Comparison of ENCODE assay signal across 19 cellular contexts in genomic region chr11:92322225-92322624, GRCh38.
DNase-seq lines count a peak whose midpoint lies in the region; ATAC-seq and TF ChIP-seq lines count a peak whose summit lies in the region.
"Had no signal": no experiment of that assay in that cellular context is flagged by ENCODE, and none has a peak within 500 bp of the region (broad histone marks: within the 10 kb centered on the region; RNA-seq: fewer than 3 reads in every experiment).

No MANE protein-coding gene starts in this region.

- H4K20me1 ChIP-seq in GM23338 (replicated peaks; ENCODE audit: insufficient read depth) (no peaks in the 10 kb centered on the region), SK-N-SH (ENCODE audit: insufficient read depth) (no peaks in the 10 kb centered on the region)

- DNase-seq in GM23338 (ENCODE audit: low spot score) (no peak), SK-N-SH (no peak), fibroblast of peridontal ligament (ENCODE audit: extremely low read depth) (peak; percentile 4), stromal cell of bone marrow (ENCODE audit: low read depth) (peak; percentile 53), ACHN (no peak)
- DNase-seq in activated T-cell treated with anti-CD3 and anti-CD28 coated beads, Interleukin-2, amount 50 U/mL, for 1 hour: no peak
- DNase-seq: activated CD4-positive, alpha-beta memory T cell treated with anti-CD3 and anti-CD28 coated beads, Interleukin-2, amount 10 ng/mL, durations not matched to agents 7 days and 5 days; DMS 273 treated with DMSO at 0.1 percent for 48 hours; endodermal cell; naive B cell; NCI-H1694; NCI-H226; stimulated activated CD4-positive, alpha-beta T cell treated with anti-CD3 and anti-CD28 coated beads, Interleukin-4, amount 100 ng/mL, for 24 hours; WERI-Rb-1 had no signal

- CTCF ChIA-PET in SK-N-SH (lab: Yijun Ruan, JAX): no interaction called here

- H2AFZ ChIP-seq in GM23338 (no peak overlapping the region), SK-N-SH (ENCODE audit: low read depth) (0 out of 2 replicates have a peak overlapping the region, but pooled peaks have one; percentile 59)
- H2AFZ ChIP-seq: parathyroid adenoma had no signal

- H3K36me3 Mint-ChIP-seq in GM23338 (ENCODE audit: low read depth): peaks cover 28% of the 10 kb centered on the region
- H3K36me3 Mint-ChIP-seq: naive B cell had no signal

- H3K27ac Mint-ChIP-seq in GM23338: peak overlapping the region; percentile 40; the same call in 1 of the 2 replicates
- H3K27ac Mint-ChIP-seq: activated CD4-positive, alpha-beta memory T cell treated with anti-CD3 and anti-CD28 coated beads, Interleukin-2, amount 10 ng/mL, durations not matched to agents 7 days and 5 days; activated T-helper 1 cell treated with anti-CD3 and anti-CD28 coated beads, Interleukin-12 subunit alpha, Interleukin-12 subunit beta, Interleukin-2, Interleukin-4 antibody, amounts not matched to agents 30 ng/mL and 10 ng/mL and 1 ng/mL, durations not matched to agents 14 hours and 24 hours and 36 hours; endodermal cell; naive B cell had no signal

- H3K36me3 ChIP-seq in GM23338 (ENCODE audit: insufficient read depth): 0 out of 2 replicates have a peak, but pooled peaks cover 3% of the 10 kb centered on the region
- peaks cover 0 to 6% of the 10 kb centered on the region in 2 experiments for H3K36me3 ChIP-seq in SK-N-SH (replicated peaks in 1 of 2; ENCODE audit: control insufficient read depth in 1 of 2, insufficient read depth in 2 of 2, low read length in 1 of 2)
- H3K36me3 ChIP-seq: WERI-Rb-1 had no signal

- no peak overlapping the region for H3K9ac ChIP-seq in SK-N-SH
- H3K9ac ChIP-seq: parathyroid adenoma had no signal

- H3K4me3 ChIP-seq in GM23338 (no peak overlapping the region), SK-N-SH (ENCODE audit: low read depth in 2 of 2, low read length in 1 of 2) (no peak overlapping the region)
- H3K4me3 ChIP-seq: skin epidermis had no signal

- peaks cover 55% of the 10 kb centered on the region for H3K4me1 Mint-ChIP-seq in GM23338
- H3K4me1 Mint-ChIP-seq: activated CD4-positive, alpha-beta memory T cell treated with anti-CD3 and anti-CD28 coated beads, Interleukin-2, amount 10 ng/mL, durations not matched to agents 7 days and 5 days; central memory CD8-positive, alpha-beta T cell; naive B cell had no signal

- H3K27me3 ChIP-seq in GM23338 (ENCODE audit: insufficient read depth) (no peaks in the 10 kb centered on the region), SK-N-SH (ENCODE audit: insufficient read depth) (no peaks in the 10 kb centered on the region)

- no peaks in the 10 kb centered on the region for H3K9me3 ChIP-seq in SK-N-SH

- peaks cover 2% of the 10 kb centered on the region for H3K27me3 Mint-ChIP-seq in GM23338 (ENCODE audit: insufficient read depth, low read depth, poor library complexity)
- H3K27me3 Mint-ChIP-seq: activated CD4-positive, alpha-beta memory T cell treated with anti-CD3 and anti-CD28 coated beads, Interleukin-2, amount 10 ng/mL, durations not matched to agents 7 days and 5 days; central memory CD8-positive, alpha-beta T cell; naive B cell had no signal

- TF ChIP-seq RAD21 in SK-N-SH (IDR thresholded peaks at IDR 0.05; ENCODE audit: low read length): no peak

- POLR2A ChIA-PET in SK-N-SH (lab: Yijun Ruan, JAX): no interaction called here

- H3F3A ChIP-seq in GM23338 (replicated peaks; ENCODE audit: low read depth) (no peaks in the 10 kb centered on the region), SK-N-SH (replicated peaks; ENCODE audit: insufficient read depth) (peaks cover 9% of the 10 kb centered on the region)

- no peaks in the 10 kb centered on the region for H3K9me2 ChIP-seq in GM23338 (ENCODE audit: insufficient read depth)
- H3K9me2 ChIP-seq in SK-N-SH: no peaks in the 10 kb centered on the region

- 45% methylated on average over 3 of the region's 3 CpGs for WGBS in SK-N-SH (ENCODE audit: low lambda C conversion rate)

- H3K4me1 ChIP-seq in GM23338 (ENCODE audit: insufficient read depth) (peaks cover 46% of the 10 kb centered on the region), SK-N-SH (ENCODE audit: control insufficient read depth in 1 of 2, insufficient read depth in 2 of 2, low read depth in 1 of 2, low read length in 1 of 2) (no peaks in the 10 kb centered on the region)
- H3K4me1 ChIP-seq: parathyroid adenoma had no signal

- ATAC-seq in GM23338 (no peak), HG02763 (IDR thresholded peaks at IDR 0.05; ENCODE audit: unreplicated experiment) (no peak)

- no peak for TF ChIP-seq EP300 in SK-N-SH (IDR thresholded peaks at IDR 0.05; ENCODE audit: borderline replicate concordance in 1 of 2, low read depth in 1 of 2, low read length in 1 of 2)

- TF ChIP-seq CTCF in GM23338 (conservative IDR thresholded peaks at IDR 0.05; ENCODE audit: low read depth in 2 of 2): no peak
- no peak for TF ChIP-seq CTCF in SK-N-SH (IDR thresholded peaks at IDR 0.05)

- in situ Hi-C loops in ACHN (cut with HindIII; ENCODE audit: low pct_ligation_motif_present, low pct_unique_long_range_greater_than_20kb, low sequenced_read_pairs): no loop called here

- H3K4me3 Mint-ChIP-seq in GM23338: no peak overlapping the region
- H3K4me3 Mint-ChIP-seq: activated CD4-positive, alpha-beta memory T cell treated with anti-CD3 and anti-CD28 coated beads, Interleukin-2, amount 10 ng/mL, durations not matched to agents 7 days and 5 days; activated T-helper 1 cell treated with anti-CD3 and anti-CD28 coated beads, Interleukin-12 subunit alpha, Interleukin-12 subunit beta, Interleukin-2, Interleukin-4 antibody, amounts not matched to agents 30 ng/mL and 10 ng/mL and 1 ng/mL, durations not matched to agents 14 hours and 24 hours and 36 hours; central memory CD8-positive, alpha-beta T cell; endodermal cell; naive B cell had no signal

- no peak overlapping the region for H3K4me2 ChIP-seq in GM23338
- peak overlapping the region; percentile 49; the same call in 1 of the 2 replicates for H3K4me2 ChIP-seq in SK-N-SH

- peaks cover 14% of the 10 kb centered on the region for H3K9me3 Mint-ChIP-seq in GM23338
- H3K9me3 Mint-ChIP-seq: activated T-helper 1 cell treated with anti-CD3 and anti-CD28 coated beads, Interleukin-12 subunit alpha, Interleukin-12 subunit beta, Interleukin-2, Interleukin-4 antibody, amounts not matched to agents 30 ng/mL and 10 ng/mL and 1 ng/mL, durations not matched to agents 14 hours and 24 hours and 36 hours had no signal

- peaks cover 96% of the 10 kb centered on the region for H3K79me2 ChIP-seq in GM23338 (replicated peaks; ENCODE audit: insufficient read depth)
- no peaks in the 10 kb centered on the region for H3K79me2 ChIP-seq in SK-N-SH (ENCODE audit: insufficient read depth)
- H3K79me2 ChIP-seq: parathyroid adenoma had no signal

- H3K27ac ChIP-seq in GM23338 (ENCODE audit: low read depth) (no peak overlapping the region), SK-N-SH (ENCODE audit: low read depth in 2 of 2, low read length in 1 of 2) (peak overlapping the region in 1 of 2 experiments; percentile 60; a peak in 2 of 4 replicates)
- H3K27ac ChIP-seq: parathyroid adenoma, skin epidermis, WERI-Rb-1 had no signal

TF ChIP-seq in GM23338, 12 proteins besides CTCF, POLR2A, EP300 and RAD21 (continues in another document):
- TF ChIP-seq ZNF114 (CRISPR knock-in tag; IDR thresholded peaks at IDR 0.05) (no peak), ZNF331 (CRISPR knock-in tag; IDR thresholded peaks at IDR 0.05; ENCODE audit: low read depth) (no peak), POLR2AphosphoS5 (IDR thresholded peaks at IDR 0.05; ENCODE audit: low read depth) (no peak)

TF ChIP-seq in SK-N-SH, 30 proteins besides CTCF, POLR2A, EP300 and RAD21 (continues in another document):
- TF ChIP-seq ELF1 (IDR thresholded peaks at IDR 0.05) (no peak), MEF2A (IDR thresholded peaks at IDR 0.05; ENCODE audit: borderline replicate concordance, low read depth) (peak; percentile 72; the same call in 1 of the 2 replicates), ZBTB33 (IDR thresholded peaks at IDR 0.05; ENCODE audit: borderline replicate concordance, low read depth) (no peak), PBX3 (IDR thresholded peaks at IDR 0.05) (peak; percentile 51), JUND (IDR thresholded peaks at IDR 0.05) (peak; percentile 19; the same call in 1 of the 2 replicates)

Comparison
In these comparisons a context has a peak if more than half of its experiments do, and no peak if none do; other contexts are left out.
1. DNase-seq: peak in fibroblast of peridontal ligament (single experiment) and stromal cell of bone marrow (single experiment); none in GM23338 (single experiment), SK-N-SH (single experiment), activated T-cell treated with anti-CD3 and anti-CD28 coated beads, Interleukin-2, amount 50 U/mL, for 1 hour (single experiment) and ACHN (single experiment).